Comparison of ENCODE assay signal across 10 cellular contexts in genomic region chr15:99474041-99474906, GRCh38.
A peak's percentile ranks its signal among the peaks of the same experiment; 100 is the strongest.
DNase-seq lines count a peak whose midpoint lies in the region; ATAC-seq and TF ChIP-seq lines count a peak whose summit lies in the region.
"Had no signal": no experiment of that assay in that cellular context is flagged by ENCODE, and none has a peak within 500 bp of the region (broad histone marks: within the 10 kb centered on the region; RNA-seq: fewer than 3 reads in every experiment).

No MANE protein-coding gene starts in this region.

- H3K9me3 ChIP-seq in adrenal gland (replicated peaks in 1 of 3) (no peaks in the 10 kb centered on the region), PC-3 (ENCODE audit: low read length) (no peaks in the 10 kb centered on the region)

- peaks cover 8% of the 10 kb centered on the region for H3F3A ChIP-seq in PC-3 (ENCODE audit: low read length, unreplicated experiment)

- H2AFZ ChIP-seq in PC-3 (ENCODE audit: low read length): no peak overlapping the region

- peaks cover 17 to 45% of the 10 kb centered on the region in 2 donors for H3K4me1 ChIP-seq in adrenal gland (replicated peaks in 1 of 2)
- peaks cover 27% of the 10 kb centered on the region for H3K4me1 ChIP-seq in PC-3 (ENCODE audit: insufficient read depth, low read length)

- no peaks in the 10 kb centered on the region for H3K79me2 ChIP-seq in PC-3 (ENCODE audit: low read length)

- DNase-seq in C1 segment of cervical spinal cord (lab: John Stamatoyannopoulos, UW) (peak in 10 of 14 donors; percentile 35 to 92 (median 61)), adrenal gland (peak in 5 of 7 donors; percentile 42 to 62 (median 55)), left cardiac atrium (peak; percentile 60), pons (ENCODE audit: low spot score) (peak; percentile 72), NCI-H1436 treated with DMSO at 0.1 percent for 48 hours (lab: John Stamatoyannopoulos, UW) (no peak), PC-3 (no peak)
- DNase-seq: NCI-H82 had no signal

- no peaks in the 10 kb centered on the region for H3K27me3 ChIP-seq in adrenal gland
- H3K27me3 ChIP-seq in PC-3 (ENCODE audit: low read length): no peaks in the 10 kb centered on the region

- intact Hi-C loops in adrenal gland (cut with DNase I) (no loop called here), left cardiac atrium (cut with DNase I) (loop anchor here in 1 of 2 donors (10.0 kb wide), 1 partner anchor 91 kb away; the partner anchor contains the start of gene MEF2A), PC-3 (cut with micrococcal nuclease) (no loop called here)

- ATAC-seq in left cardiac atrium (peak; percentile 58 to 76), GM21529 (IDR thresholded peaks at IDR 0.05; ENCODE audit: unreplicated experiment) (no peak), HG03520 (IDR thresholded peaks at IDR 0.05; ENCODE audit: unreplicated experiment) (no peak), PC-3 (no peak)

- TF ChIP-seq CTCF in adrenal gland (IDR thresholded peaks at IDR 0.05) (no peak), PC-3 (conservative IDR thresholded peaks at IDR 0.05; ENCODE audit: low read depth, low read length) (no peak)

- BruUV-seq in PC-3 (replicated peaks; lab: Mats Ljungman, UMichigan): no TSS peak

- no peak overlapping the region for H3K4me2 ChIP-seq in PC-3 (ENCODE audit: low read length)

- WGBS in adrenal gland, 4 donors: 79 to 88% (median 85%) methylated on average over 17 to 20 of the region's 20 CpGs

- H3K27ac ChIP-seq in adrenal gland (peak overlapping the region in 2 of 5 donors; percentile 6 to 85), PC-3 (ENCODE audit: low read length) (no peak overlapping the region)

- H3K36me3 ChIP-seq in adrenal gland (replicated peaks in 1 of 2) (no peaks in the 10 kb centered on the region), PC-3 (ENCODE audit: low read depth, low read length) (no peaks in the 10 kb centered on the region)

- CTCF ChIA-PET in PC-3 (lab: Charles Lee): no interaction called here

- POLR2A ChIA-PET in PC-3 (lab: Charles Lee; ENCODE audit: unreplicated experiment): no interaction called here

- no peaks in the 10 kb centered on the region for H3K9me2 ChIP-seq in PC-3 (replicated peaks; ENCODE audit: low read length)

- TF ChIP-seq POLR2A in adrenal gland (IDR thresholded peaks at IDR 0.05): no peak

- H3K4me3 ChIP-seq in adrenal gland (no peak overlapping the region), PC-3 (ENCODE audit: low read length) (no peak overlapping the region)
- H3K4me3 ChIP-seq: skin epidermis had no signal

- no peak overlapping the region for H3K9ac ChIP-seq in PC-3 (ENCODE audit: low read length)

- H4K20me1 ChIP-seq in PC-3 (ENCODE audit: low read length): no peaks in the 10 kb centered on the region

Comparison
In these comparisons a context has a peak if more than half of its experiments do, and no peak if none do; other contexts are left out.
1. DNase-seq: peak in C1 segment of cervical spinal cord (10 of 14), adrenal gland (5 of 7), left cardiac atrium (single experiment) and pons (single experiment); none in NCI-H1436 treated with DMSO at 0.1 percent for 48 hours (single experiment) and PC-3 (single experiment).
2. ATAC-seq: peak in left cardiac atrium (2 of 2); none in GM21529 (single experiment), HG03520 (single experiment) and PC-3 (single experiment).